Comparison of ENCODE assay signal across 8 cellular contexts in the genomic region with DNA sequence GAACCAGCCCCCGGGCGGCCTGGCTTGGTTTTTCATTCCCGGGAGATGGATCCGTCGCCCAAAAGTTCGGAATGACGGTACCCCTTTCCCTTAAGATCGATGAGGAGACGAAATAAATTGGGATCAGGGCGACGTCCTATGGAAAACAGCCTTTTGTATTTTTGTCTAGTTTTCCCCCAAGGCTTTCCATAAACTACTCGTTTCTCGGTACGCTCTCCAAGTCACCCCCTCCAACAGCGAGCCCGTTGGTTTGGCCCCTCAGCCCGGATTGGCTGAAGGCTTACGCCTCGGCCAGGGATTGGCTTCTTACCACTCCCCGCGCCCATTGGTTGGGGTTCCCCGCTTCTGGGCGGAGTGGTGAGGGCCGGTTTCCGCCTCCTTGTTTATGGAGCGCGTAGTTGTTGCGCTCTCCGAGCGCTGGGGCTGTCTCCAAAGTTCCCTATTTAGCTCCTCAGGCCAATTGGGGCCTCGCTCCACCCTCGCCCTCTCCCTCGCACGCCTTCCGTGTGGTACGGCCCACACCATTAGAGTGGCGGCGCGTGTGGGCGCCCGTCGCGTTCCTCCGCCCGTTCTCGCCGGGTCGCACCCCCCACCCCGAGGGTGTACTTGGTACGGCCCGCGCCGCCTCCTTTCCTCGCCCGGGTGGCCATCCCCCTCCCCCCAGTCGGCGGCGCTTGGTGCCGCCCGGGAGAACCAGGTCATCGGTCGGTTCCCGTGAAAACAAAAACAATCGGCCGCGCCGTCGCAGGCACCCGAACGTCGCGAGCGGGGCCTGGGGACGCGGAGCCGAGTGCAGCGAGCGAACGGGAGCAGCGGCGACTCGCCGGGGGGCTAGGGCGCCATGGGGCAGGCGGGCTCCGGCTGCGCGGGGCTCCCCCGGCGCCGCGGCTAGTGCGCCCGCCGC. TPM values are rescaled to one million over a fixed set of nuclear protein-coding genes. Genes with fewer than 3 reads are reported as not detected.
DNase-seq lines count a peak whose midpoint lies in the region; ATAC-seq and TF ChIP-seq lines count a peak whose summit lies in the region.
"Not testable (repeated sequence)": the region's sequence is repeated elsewhere in the genome, so short reads cannot be mapped to it uniquely, and the experiment has no call there.

A gene with protein sequence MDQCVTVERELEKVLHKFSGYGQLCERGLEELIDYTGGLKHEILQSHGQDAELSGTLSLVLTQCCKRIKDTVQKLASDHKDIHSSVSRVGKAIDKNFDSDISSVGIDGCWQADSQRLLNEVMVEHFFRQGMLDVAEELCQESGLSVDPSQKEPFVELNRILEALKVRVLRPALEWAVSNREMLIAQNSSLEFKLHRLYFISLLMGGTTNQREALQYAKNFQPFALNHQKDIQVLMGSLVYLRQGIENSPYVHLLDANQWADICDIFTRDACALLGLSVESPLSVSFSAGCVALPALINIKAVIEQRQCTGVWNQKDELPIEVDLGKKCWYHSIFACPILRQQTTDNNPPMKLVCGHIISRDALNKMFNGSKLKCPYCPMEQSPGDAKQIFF (plus strand): TSS at position 655 of the 904 bp plus-strand sequence. CDS start 377 bp downstream, outside the sequence.

- TF ChIP-seq CTCF in WI38 (IDR thresholded peaks at IDR 0.05; ENCODE audit: low read depth, low read length); breast epithelium (IDR thresholded peaks at IDR 0.05); gastrocnemius medialis (IDR thresholded peaks at IDR 0.05 in 4 of 5, conservative IDR thresholded peaks at IDR 0.05 in 1 of 5): not testable (repeated sequence)

- H3K9ac ChIP-seq in iPS-18a (ENCODE audit: low read length): peak within 1 kb of the TSS; percentile 62

- ATAC-seq in GM18520 (IDR thresholded peaks at IDR 0.05; ENCODE audit: unreplicated experiment) (peak; percentile 85), HG03064 (IDR thresholded peaks at IDR 0.05; ENCODE audit: low read depth, unreplicated experiment) (peak; percentile 85), gastrocnemius medialis (peak; percentile 90 to 91)

- H3K4me3 ChIP-seq in WI38 (ENCODE audit: low read depth, low read length) (peak within 1 kb of the TSS; percentile 61), breast epithelium (peak within 1 kb of the TSS; percentile 52 to 89 (median 64)), iPS-18a (ENCODE audit: low read length) (peak within 1 kb of the TSS; percentile 66), gastrocnemius medialis (peak within 1 kb of the TSS; percentile 66 to 76 (median 71))

- intact Hi-C loops in breast epithelium (cut with DNase I; ENCODE audit: low total_unique reads); gastrocnemius medialis (cut with DNase I; ENCODE audit: low total_unique reads): not testable (repeated sequence)

- TF ChIP-seq POLR2A in breast epithelium (IDR thresholded peaks at IDR 0.05) (peak; percentile 44), gastrocnemius medialis (IDR thresholded peaks at IDR 0.05) (peak; percentile 80 to 87)

- DNase-seq in A172 (ENCODE audit: low spot score) (peak; percentile 76), NCI-H2196 treated with DMSO at 0.1 percent for 48 hours (lab: John Stamatoyannopoulos, UW; ENCODE audit: unreplicated experiment) (peak; percentile 17), breast epithelium (ENCODE audit: low spot score in 2 of 2) (peak; percentile 92 to 96), gastrocnemius medialis (peak; percentile 90 to 97)

- not testable (repeated sequence) for H3K36me3 ChIP-seq in breast epithelium; iPS-18a (ENCODE audit: control insufficient read depth, low read depth, low read length); gastrocnemius medialis

- H3K4me1 ChIP-seq in breast epithelium; iPS-18a (ENCODE audit: control insufficient read depth, low read depth, low read length); gastrocnemius medialis: not testable (repeated sequence)

- H3K27me3 ChIP-seq in breast epithelium; iPS-18a (ENCODE audit: control insufficient read depth, insufficient read depth, low read length); gastrocnemius medialis: not testable (repeated sequence)

- in situ Hi-C loops in gastrocnemius medialis (cut with MboI; ENCODE audit: low sequenced_read_pairs in 4 of 4): not testable (repeated sequence)

- H3K27ac ChIP-seq in breast epithelium: peak within 1 kb of the TSS; percentile 89 to 95
- not testable (repeated sequence) for H3K27ac ChIP-seq in iPS-18a (ENCODE audit: low read length)
- peak within 1 kb of the TSS; percentile 87 to 93 (median 88) for H3K27ac ChIP-seq in gastrocnemius medialis

- not testable (repeated sequence) for H3K9me3 ChIP-seq in breast epithelium; iPS-18a (ENCODE audit: control insufficient read depth, low read depth, low read length); gastrocnemius medialis

RNA-seq across cellular contexts. Expression of the gene that starts here (rescaled TPM):
- total RNA-seq in A172 (2014; rRNA removed; shearing (Covaris generic)): 42.2 and 42.4 TPM in 2 replicates
- total RNA-seq in breast epithelium: 10 to 100 TPM; 41.6 to 61.6 (median 44.3) TPM
- 100 to 1,000 TPM in 3 of 4 donors, 10 to 100 TPM in 1; 88.9 to 113 (median 102) TPM for total RNA-seq in gastrocnemius medialis

Comparison
In these comparisons a context has a peak if more than half of its experiments do, and no peak if none do; other contexts are left out.
1. DNase-seq: peak in every context shown above with its lines; median percentile 94 in breast epithelium; 94 in gastrocnemius medialis; 76 in A172; 17 in NCI-H2196 treated with DMSO at 0.1 percent for 48 hours.